ENCODE assay signal across 13 cellular contexts in genomic region chrX:97326456-97326855, GRCh38.
DNase-seq lines count a peak whose midpoint lies in the region; ATAC-seq and TF ChIP-seq lines count a peak whose summit lies in the region.
"Had no signal": no experiment of that assay in that cellular context is flagged by ENCODE, and none has a peak within 500 bp of the region (broad histone marks: within the 10 kb centered on the region; RNA-seq: fewer than 3 reads in every experiment).

No MANE protein-coding gene starts in this region.

- peak overlapping the region; percentile 96 for H3K27ac ChIP-seq in DOHH2 (ENCODE audit: low read depth, low read length)
- H3K27ac ChIP-seq: epithelial cell of prostate had no signal

- H3K4me1 Mint-ChIP-seq in T-helper 17 cell = no peaks in the 10 kb centered on the region

- no peak for DNase-seq in SKM-1 (lab: John Stamatoyannopoulos, UW; ENCODE audit: unreplicated experiment)
- DNase-seq in activated naive CD4-positive, alpha-beta T cell (lab: John Stamatoyannopoulos, UW) = no peak
- DNase-seq in SW 1271 (lab: John Stamatoyannopoulos, UW) = no peak
- DNase-seq in T-helper 17 cell = no peak
- DNase-seq: activated CD4-positive, alpha-beta T cell treated with anti-CD3 and anti-CD28 coated beads, Interleukin-2, amount 10 ng/mL, durations not matched to agents 24 days and 14 days; amygdala; NCI-H1694 treated with DMSO at 0.1 percent for 48 hours; SHP77 treated with DMSO at 0.1 percent for 48 hours had no signal

- no peaks in the 10 kb centered on the region for H3K36me3 Mint-ChIP-seq in T-helper 17 cell (ENCODE audit: low read depth)

- H3K9me2 ChIP-seq in DOHH2 (replicated peaks; ENCODE audit: control insufficient read depth, low read length) = no peaks in the 10 kb centered on the region

- ATAC-seq in GM19324 (IDR thresholded peaks at IDR 0.05; ENCODE audit: low FRiP score, unreplicated experiment) = peak; percentile 97
- ATAC-seq in HG02763 (IDR thresholded peaks at IDR 0.05; ENCODE audit: unreplicated experiment) = peak; percentile 97
- ATAC-seq in HG03520 (IDR thresholded peaks at IDR 0.05; ENCODE audit: unreplicated experiment) = peak; percentile 84
- no peak for ATAC-seq in T-helper 17 cell

- no peak overlapping the region for H3K4me3 Mint-ChIP-seq in T-helper 17 cell
- H3K4me3 Mint-ChIP-seq: activated CD4-positive, alpha-beta T cell treated with anti-CD3 and anti-CD28 coated beads, Interleukin-2, amount 10 ng/mL, durations not matched to agents 24 days and 14 days had no signal

- no peak for TF ChIP-seq CTCF in DOHH2 (IDR thresholded peaks at IDR 0.05; ENCODE audit: low read depth, low read length, poor library complexity, severe bottlenecking)

- H3F3A ChIP-seq in DOHH2 (ENCODE audit: control insufficient read depth, insufficient read depth) = peaks cover 6% of the 10 kb centered on the region

- no peaks in the 10 kb centered on the region for H4K20me1 ChIP-seq in DOHH2 (ENCODE audit: control insufficient read depth, insufficient read depth, low read depth, low read length)

- no peaks in the 10 kb centered on the region for H3K27me3 ChIP-seq in DOHH2 (ENCODE audit: control insufficient read depth, low read length)

- H3K27me3 Mint-ChIP-seq in T-helper 17 cell = no peaks in the 10 kb centered on the region
- H3K27me3 Mint-ChIP-seq: activated CD4-positive, alpha-beta T cell treated with anti-CD3 and anti-CD28 coated beads, Interleukin-2, amount 10 ng/mL, durations not matched to agents 24 days and 14 days had no signal

- no peak overlapping the region for H3K27ac Mint-ChIP-seq in T-helper 17 cell
- H3K27ac Mint-ChIP-seq: activated CD4-positive, alpha-beta T cell treated with anti-CD3 and anti-CD28 coated beads, Interleukin-2, amount 10 ng/mL, durations not matched to agents 24 days and 14 days had no signal

- H3K4me2 ChIP-seq in DOHH2 (ENCODE audit: low read length) = peak overlapping the region; percentile 64

- no peaks in the 10 kb centered on the region for H3K36me3 ChIP-seq in DOHH2 (ENCODE audit: control insufficient read depth, low read length)

- H3K9me3 ChIP-seq in DOHH2 (ENCODE audit: control insufficient read depth, insufficient read depth, low read length) (no peaks in the 10 kb centered on the region), T-helper 17 cell (ENCODE audit: control insufficient read depth, low read length, poor library complexity, severe bottlenecking) (no peaks in the 10 kb centered on the region)

- peaks cover 75% of the 10 kb centered on the region for H3K4me1 ChIP-seq in DOHH2 (ENCODE audit: control insufficient read depth, low read length)

- no peaks in the 10 kb centered on the region for H3K79me2 ChIP-seq in DOHH2 (ENCODE audit: control insufficient read depth, low read length)

- peak overlapping the region; percentile 56 for H3K4me3 ChIP-seq in DOHH2 (ENCODE audit: low read length)
